23 cellular contexts compared by ENCODE assay signal in the genomic region with DNA sequence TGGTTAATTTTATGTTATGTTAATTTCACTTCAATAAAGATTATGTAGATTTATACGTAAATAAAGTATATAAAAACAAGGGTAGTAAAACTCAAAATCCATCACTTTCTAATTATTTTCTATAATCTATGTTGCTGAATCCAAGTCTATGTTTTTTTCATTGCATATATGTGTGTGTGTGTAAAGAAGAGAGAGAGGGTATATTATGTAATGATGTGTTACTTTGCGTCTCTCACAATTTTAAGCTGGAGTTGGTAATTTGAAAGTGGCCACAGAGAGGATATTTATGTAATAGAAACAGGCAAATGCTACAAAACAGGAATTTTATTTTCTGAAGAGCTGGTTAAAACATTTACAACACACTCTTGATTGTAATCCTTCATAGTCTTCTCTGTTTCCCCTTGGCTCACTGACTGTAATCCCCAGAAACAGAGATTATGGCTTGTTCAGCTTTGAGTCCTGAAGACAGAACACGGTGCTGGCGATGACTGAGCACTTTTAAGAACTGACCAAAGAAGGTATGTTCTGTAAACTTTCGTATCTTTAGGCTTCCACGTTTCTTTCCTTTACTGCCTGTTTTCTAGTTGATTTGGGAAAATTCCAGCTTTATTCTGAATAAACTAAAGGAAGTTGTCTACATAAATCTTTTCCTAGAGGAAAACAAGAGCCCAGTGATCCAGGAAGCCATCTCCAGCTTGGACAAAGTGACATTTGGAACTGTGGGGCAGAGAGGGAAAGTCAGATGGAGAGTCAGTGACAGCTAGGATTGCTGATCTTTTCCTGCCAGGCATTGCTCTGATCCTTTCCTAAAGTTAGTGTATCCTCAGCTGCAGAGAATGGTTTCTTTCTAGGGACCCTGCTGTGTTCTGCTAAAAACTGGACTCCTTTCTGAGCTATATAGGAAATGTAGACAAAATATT. TPM values are rescaled to one million over a fixed set of nuclear protein-coding genes. Genes with fewer than 3 reads are reported as not detected.
DNase-seq lines count a peak whose midpoint lies in the region; ATAC-seq and TF ChIP-seq lines count a peak whose summit lies in the region.
"Had no signal": no experiment of that assay in that cellular context is flagged by ENCODE, and none has a peak within 500 bp of the region (broad histone marks: within the 10 kb centered on the region; RNA-seq: fewer than 3 reads in every experiment).

No MANE protein-coding gene starts in this region.

- no peak overlapping the region for H3K18ac ChIP-seq in trophoblast cell (ENCODE audit: low read length)

- no peak overlapping the region for H3K23ac ChIP-seq in trophoblast cell (ENCODE audit: low read length)

- DNase-seq in activated naive CD4-positive, alpha-beta T cell (lab: John Stamatoyannopoulos, UW), result no peak
- DNase-seq in activated B cell treated with CpG ODN at 0.5 μM for 24 hours, result no peak
- DNase-seq in left lobe of liver (ENCODE audit: low spot score), result no peak
- DNase-seq in stimulated activated effector memory CD8-positive, alpha-beta T cell treated with anti-CD3 and anti-CD28 coated beads, Interleukin-12 subunit alpha, Interleukin-12 subunit beta, amount 100 ng/mL, for 72 hours (ENCODE audit: low spot score in 2 of 2), result no peak
- no peak for DNase-seq in vagina (ENCODE audit: extremely low spot score in 2 of 2)
- no peak for DNase-seq in NCI-H345 treated with DMSO at 0.1 percent for 48 hours (lab: John Stamatoyannopoulos, UW; ENCODE audit: unreplicated experiment)
- DNase-seq in trophoblast cell, result no peak
- DNase-seq: activated gamma-delta T cell treated with Interleukin-2 at 50 U/mL for 16 hours; Caco-2; H9; Karpas-422; NCI-H1417; NCI-H774; occipital lobe; stimulated activated CD4-positive, alpha-beta T cell treated with anti-CD3 and anti-CD28 coated beads, Interleukin-1b, Interleukin-23, amount 100 ng/mL, for 48 hours had no signal

- ATAC-seq in activated B cell treated with CpG ODN at 0.5 μM for 24 hours (ENCODE audit: low read depth) (no peak), left lobe of liver (peak; percentile 55)
- ATAC-seq in stimulated activated effector memory CD8-positive, alpha-beta T cell treated with anti-CD3 and anti-CD28 coated beads, Interleukin-12 subunit alpha, Interleukin-12 subunit beta, amount 100 ng/mL, for 72 hours, result no peak
- ATAC-seq: Panc1 had no signal

- H3K36me3 Mint-ChIP-seq in activated naive CD4-positive, alpha-beta T cell treated with anti-CD3 and anti-CD28 coated beads, Interleukin-2, amount 50 U/mL, for 24 hours, result peaks cover 45% of the 10 kb centered on the region
- H3K36me3 Mint-ChIP-seq in activated B cell treated with CpG ODN at 0.5 μM for 24 hours (ENCODE audit: low read depth), result peaks cover 56% of the 10 kb centered on the region
- H3K36me3 Mint-ChIP-seq in stimulated activated effector memory CD8-positive, alpha-beta T cell treated with anti-CD3 and anti-CD28 coated beads, Interleukin-12 subunit alpha, Interleukin-12 subunit beta, amount 100 ng/mL, for 72 hours, result peaks cover 61% of the 10 kb centered on the region
- H3K36me3 Mint-ChIP-seq: brain had no signal

- no peak overlapping the region for H2BK12ac ChIP-seq in trophoblast cell (ENCODE audit: low read length)

- H4K8ac ChIP-seq in trophoblast cell (ENCODE audit: low read depth, low read length), result no peak overlapping the region

- no peak overlapping the region for H2BK5ac ChIP-seq in trophoblast cell (ENCODE audit: low read depth, low read length, poor library complexity)

- no peak overlapping the region for H3K4me2 ChIP-seq in trophoblast cell (ENCODE audit: low read length)

- peak overlapping the region; percentile 97 for H3K27ac Mint-ChIP-seq in activated naive CD4-positive, alpha-beta T cell treated with anti-CD3 and anti-CD28 coated beads, Interleukin-2, amount 50 U/mL, for 24 hours
- H3K27ac Mint-ChIP-seq in activated B cell treated with CpG ODN at 0.5 μM for 24 hours, result peak overlapping the region; percentile 50
- peak overlapping the region; percentile 82 for H3K27ac Mint-ChIP-seq in stimulated activated effector memory CD8-positive, alpha-beta T cell treated with anti-CD3 and anti-CD28 coated beads, Interleukin-12 subunit alpha, Interleukin-12 subunit beta, amount 100 ng/mL, for 72 hours
- H3K27ac Mint-ChIP-seq: brain, H9 had no signal

- H3K27ac ChIP-seq in vagina (no peak overlapping the region), trophoblast cell (ENCODE audit: low read depth, low read length) (no peak overlapping the region)
- H3K27ac ChIP-seq: coronary artery, suprapubic skin had no signal

- H3K9me3 ChIP-seq in vagina, result peaks cover 2% of the 10 kb centered on the region
- H3K9me3 ChIP-seq in trophoblast cell (ENCODE audit: insufficient read depth, low read depth, low read length), result no peaks in the 10 kb centered on the region
- H3K9me3 ChIP-seq: Caco-2, suprapubic skin had no signal

- CTCF ChIA-PET in activated B cell treated with CpG ODN at 0.5 μM for 24 hours (lab: Charles Lee), result interaction anchor here (0.6 to 2.4 kb wide), 5 partner anchors 10 to 200 kb away, joined by 4 to 7 read pairs (median 4); no protein-coding TSS in a partner anchor

- H3K4me1 Mint-ChIP-seq in activated naive CD4-positive, alpha-beta T cell treated with anti-CD3 and anti-CD28 coated beads, Interleukin-2, amount 50 U/mL, for 24 hours, result peaks cover 78% of the 10 kb centered on the region
- peaks cover 45% of the 10 kb centered on the region for H3K4me1 Mint-ChIP-seq in activated B cell treated with CpG ODN at 0.5 μM for 24 hours
- peaks cover 54% of the 10 kb centered on the region for H3K4me1 Mint-ChIP-seq in stimulated activated effector memory CD8-positive, alpha-beta T cell treated with anti-CD3 and anti-CD28 coated beads, Interleukin-12 subunit alpha, Interleukin-12 subunit beta, amount 100 ng/mL, for 72 hours
- H3K4me1 Mint-ChIP-seq: brain, H9 had no signal

- no peak overlapping the region for H2AK5ac ChIP-seq in trophoblast cell (ENCODE audit: low read length)

- H3K79me1 ChIP-seq in trophoblast cell (ENCODE audit: low read length), result no peaks in the 10 kb centered on the region

- H3K79me2 ChIP-seq in trophoblast cell (ENCODE audit: control insufficient read depth, insufficient read depth, low read length, poor library complexity), result no peaks in the 10 kb centered on the region

- no peak overlapping the region for H3K4ac ChIP-seq in trophoblast cell (ENCODE audit: low read depth, low read length)

- no peak overlapping the region for H2BK120ac ChIP-seq in trophoblast cell (ENCODE audit: insufficient read depth, low read length, poor library complexity)

- H4K91ac ChIP-seq in trophoblast cell (ENCODE audit: low read depth, low read length), result no peak overlapping the region

- H3K27me3 Mint-ChIP-seq in activated naive CD4-positive, alpha-beta T cell treated with anti-CD3 and anti-CD28 coated beads, Interleukin-2, amount 50 U/mL, for 24 hours, result no peaks in the 10 kb centered on the region
- no peaks in the 10 kb centered on the region for H3K27me3 Mint-ChIP-seq in activated B cell treated with CpG ODN at 0.5 μM for 24 hours

- H3K4me1 ChIP-seq in vagina (no peaks in the 10 kb centered on the region), trophoblast cell (ENCODE audit: control insufficient read depth in 1 of 2, insufficient read depth in 2 of 2, low read length in 2 of 2) (no peaks in the 10 kb centered on the region)
- H3K4me1 ChIP-seq: Caco-2, right atrium auricular region, suprapubic skin had no signal

- no peak overlapping the region for H4K12ac ChIP-seq in trophoblast cell (ENCODE audit: low read depth, low read length)

- no peak for TF ChIP-seq CTCF in activated B cell treated with CpG ODN at 0.5 μM for 24 hours (IDR thresholded peaks at IDR 0.05)
- TF ChIP-seq CTCF in vagina (IDR thresholded peaks at IDR 0.05), result no peak

- H3K36me3 ChIP-seq in vagina, result no peaks in the 10 kb centered on the region
- no peaks in the 10 kb centered on the region for H3K36me3 ChIP-seq in trophoblast cell (ENCODE audit: control insufficient read depth in 1 of 2, insufficient read depth in 2 of 2, low read length in 2 of 2)
- H3K36me3 ChIP-seq: right atrium auricular region, suprapubic skin had no signal

- TF ChIP-seq POLR2A in vagina (IDR thresholded peaks at IDR 0.05), result no peak

- no peak overlapping the region for H3K4me3 ChIP-seq in vagina
- no peak overlapping the region for H3K4me3 ChIP-seq in trophoblast cell (ENCODE audit: low read depth, low read length)
- H3K4me3 ChIP-seq: coronary artery, right atrium auricular region, suprapubic skin had no signal

- POLR2A ChIA-PET in activated B cell treated with CpG ODN at 0.5 μM for 24 hours (lab: Charles Lee), result interaction anchor here (1.4 kb wide), 1 partner anchor 9 kb away, joined by 5 read pairs; no protein-coding TSS in a partner anchor

- WGBS in trophoblast cell (ENCODE audit: extremely low coverage, insufficient coverage, insufficient read length), result no CpG with 5 or more reads among the region's 6 CpGs

- no peak overlapping the region for H3K4me3 Mint-ChIP-seq in activated naive CD4-positive, alpha-beta T cell treated with anti-CD3 and anti-CD28 coated beads, Interleukin-2, amount 50 U/mL, for 24 hours
- H3K4me3 Mint-ChIP-seq in activated B cell treated with CpG ODN at 0.5 μM for 24 hours, result no peak overlapping the region
- no peak overlapping the region for H3K4me3 Mint-ChIP-seq in stimulated activated effector memory CD8-positive, alpha-beta T cell treated with anti-CD3 and anti-CD28 coated beads, Interleukin-12 subunit alpha, Interleukin-12 subunit beta, amount 100 ng/mL, for 72 hours
- H3K4me3 Mint-ChIP-seq: brain, H9 had no signal

- intact Hi-C loops in activated B cell treated with CpG ODN at 0.5 μM for 24 hours (cut with micrococcal nuclease), result no loop called here
- intact Hi-C loops in vagina (cut with DNase I), result no loop called here

- H3K14ac ChIP-seq in trophoblast cell (ENCODE audit: low read length), result no peak overlapping the region

- no peak overlapping the region for H2AFZ ChIP-seq in trophoblast cell (ENCODE audit: insufficient read depth, low read length, poor library complexity)

- peaks cover 17% of the 10 kb centered on the region for H3K9me3 Mint-ChIP-seq in activated naive CD4-positive, alpha-beta T cell treated with anti-CD3 and anti-CD28 coated beads, Interleukin-2, amount 50 U/mL, for 24 hours
- peaks cover 7% of the 10 kb centered on the region for H3K9me3 Mint-ChIP-seq in activated B cell treated with CpG ODN at 0.5 μM for 24 hours
- peaks cover 7% of the 10 kb centered on the region for H3K9me3 Mint-ChIP-seq in stimulated activated effector memory CD8-positive, alpha-beta T cell treated with anti-CD3 and anti-CD28 coated beads, Interleukin-12 subunit alpha, Interleukin-12 subunit beta, amount 100 ng/mL, for 72 hours
- H3K9me3 Mint-ChIP-seq: H9 had no signal

- H3K27me3 ChIP-seq in vagina (no peaks in the 10 kb centered on the region), trophoblast cell (ENCODE audit: insufficient read depth, low read length) (no peaks in the 10 kb centered on the region)
- H3K27me3 ChIP-seq: right atrium auricular region, suprapubic skin had no signal

- H3K9ac ChIP-seq in trophoblast cell (ENCODE audit: low read length), result no peak overlapping the region

RNA-seq across cellular contexts. Expression of a gene that starts 43.5 kb away (rescaled TPM):
- total RNA-seq in activated B cell treated with CpG ODN at 0.5 μM for 24 hours (0.07 TPM in 1 of 2 replicates, not detected in the other), left lobe of liver (not detected), vagina (not detected)
- polyA plus RNA-seq in trophoblast cell (2013), result 0.10 and 0.16 TPM in 2 replicates
- total RNA-seq: Caco-2, epithelial cell of proximal tubule, right atrium auricular region had no signal

RNA-seq across cellular contexts. Expression of a gene that starts 45.1 kb away (rescaled TPM):
- total RNA-seq in activated B cell treated with CpG ODN at 0.5 μM for 24 hours (34.1 and 34.2 TPM in 2 replicates), left lobe of liver (13.5 TPM), vagina (55.2 TPM)
- polyA plus RNA-seq in trophoblast cell (2013), result 49.7 and 53.2 TPM in 2 replicates

RNA-seq across cellular contexts. Expression of a gene that starts 54.6 kb away (rescaled TPM):
- total RNA-seq in activated B cell treated with CpG ODN at 0.5 μM for 24 hours (not detected in 2 replicates), left lobe of liver (not detected), vagina (not detected)
- not detected in 2 replicates for polyA plus RNA-seq in trophoblast cell (2013)
- total RNA-seq: activated CD8-positive, alpha-beta memory T cell treated with anti-CD3 and anti-CD28 coated beads for 36 hours; Caco-2; epithelial cell of proximal tubule; H9; occipital lobe; right atrium auricular region; suprapubic skin had no signal
